ENCODE assay signal across 31 cellular contexts in the genomic region with DNA sequence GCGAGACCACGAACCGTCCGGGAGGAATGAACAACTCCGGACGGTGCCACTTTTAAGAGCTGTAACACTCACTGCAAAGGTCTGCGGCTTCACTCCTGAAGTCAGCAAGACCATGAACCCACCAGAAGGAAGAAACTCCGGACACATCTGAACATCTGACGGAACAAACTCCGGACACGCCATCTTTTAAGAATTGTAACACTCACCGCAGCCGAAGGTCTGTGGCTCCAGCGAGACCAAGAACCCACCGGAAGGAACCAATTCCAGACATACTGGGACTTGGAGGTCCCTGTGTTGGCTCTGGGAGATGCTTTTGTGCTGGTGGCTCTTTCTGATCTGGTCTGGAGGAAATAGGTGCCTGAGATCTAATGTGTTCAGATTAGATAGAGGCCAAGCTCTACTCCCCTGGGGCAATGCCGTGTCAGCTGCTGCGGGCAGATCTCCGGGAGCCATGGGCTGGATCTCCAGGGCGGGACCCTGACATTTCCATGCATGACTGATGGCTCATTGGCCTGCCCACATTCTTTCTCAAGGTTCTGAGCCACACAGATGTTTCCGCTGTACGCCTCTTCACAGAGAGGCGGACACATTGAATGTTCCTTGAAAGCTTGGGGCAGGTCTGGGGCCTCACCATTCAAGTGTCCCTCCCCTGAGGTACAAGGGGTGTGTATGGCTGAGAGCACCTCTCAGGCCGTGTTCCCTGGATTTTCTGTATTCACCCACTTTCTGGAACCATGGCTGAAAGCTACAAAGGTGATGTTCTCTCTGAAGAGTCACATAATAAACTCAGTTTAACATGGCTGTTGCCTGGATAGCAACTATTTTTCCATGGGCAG. TPM values are rescaled to one million over a fixed set of nuclear protein-coding genes. Genes with fewer than 3 reads are reported as not detected.
DNase-seq lines count a peak whose midpoint lies in the region; ATAC-seq, FAIRE-seq and TF ChIP-seq lines count a peak whose summit lies in the region.
"Had no signal": no experiment of that assay in that cellular context is flagged by ENCODE, and none has a peak within 500 bp of the region (broad histone marks: within the 10 kb centered on the region; RNA-seq: fewer than 3 reads in every experiment).

No MANE protein-coding gene starts in this region.

- H3K4ac ChIP-seq in H1 (replicated peaks; ENCODE audit: insufficient read length, low read depth, low read length) (no peak overlapping the region), neuronal stem cell (ENCODE audit: low read length) (no peak overlapping the region)

- CTCF ChIA-PET in H1 (lab: Charles Lee; ENCODE audit: partially characterized antibody), result interaction anchor here (0.8 to 3.0 kb wide), 4 partner anchors 10 to 697 kb away, joined by 3 to 22 read pairs (median 10); no protein-coding TSS in a partner anchor

- peaks cover 0 to 5% (median 0%) of the 10 kb centered on the region in 11 experiments; a peak in 1 of 22 replicates for H4K20me1 ChIP-seq in BLaER1 treated with 17β-estradiol and CSF1 and Interleukin-3, amounts not matched to agents 10 nM and 100 nM
- no peaks in the 10 kb centered on the region for H4K20me1 ChIP-seq in H1 (replicated peaks in 1 of 2; ENCODE audit: control insufficient read depth in 1 of 2, insufficient read depth in 2 of 2, low read length in 2 of 2)

- H2AK5ac ChIP-seq in H1 (ENCODE audit: low read depth, low read length) (no peak overlapping the region), neuronal stem cell (ENCODE audit: low read depth, low read length) (no peak overlapping the region)

- no peak overlapping the region for H4K5ac ChIP-seq in H1 (ENCODE audit: insufficient read length, low read depth, low read length)

- TF ChIP-seq CTCF in H1 (IDR thresholded peaks at IDR 0.05; ENCODE audit: control extremely low read depth in 1 of 3, insufficient read depth in 1 of 3, low read depth in 1 of 3, low read length in 3 of 3), result no peak
- TF ChIP-seq CTCF in foreskin keratinocyte (conservative IDR thresholded peaks at IDR 0.05), result no peak

- H3K79me2 ChIP-seq in H1 (ENCODE audit: control insufficient read depth in 1 of 2, insufficient read depth in 2 of 2, low read length in 2 of 2), result no peaks in the 10 kb centered on the region
- H3K79me2 ChIP-seq: hepatocyte had no signal

- H2BK15ac ChIP-seq in H1 (ENCODE audit: low read length) (no peak overlapping the region), neuronal stem cell (ENCODE audit: low read length) (no peak overlapping the region)

- H2BK120ac ChIP-seq in H1 (replicated peaks; ENCODE audit: low read depth, low read length) (no peak overlapping the region), neuronal stem cell (ENCODE audit: low read depth, low read length) (no peak overlapping the region)

- no peaks in the 10 kb centered on the region for H3K23me2 ChIP-seq in H1 (ENCODE audit: low read depth, low read length)

- H4K8ac ChIP-seq in H1 (ENCODE audit: extremely low read depth, insufficient read depth, low read length), result no peak overlapping the region
- no peak overlapping the region for H4K8ac ChIP-seq in neuronal stem cell (ENCODE audit: low read depth, low read length)

- 91% methylated on average over 22 of the region's 23 CpGs; no CpG with 5 or more reads in 1 of the 2 experiments for WGBS in H1 (ENCODE audit: extremely low coverage in 1 of 2, insufficient coverage in 1 of 2, insufficient read length in 1 of 2, insufficient replicate concordance in 2 of 2, low coverage in 1 of 2, low lambda C conversion rate in 2 of 2, missing lambda C conversion rate in 1 of 2), 2 experiments
- WGBS in neuronal stem cell (ENCODE audit: extremely low coverage in 2 of 2, insufficient read length in 2 of 2, insufficient replicate concordance in 1 of 2), 2 donors, result no CpG with 5 or more reads among the region's 23 CpGs

- H3K4me1 ChIP-seq in BLaER1 treated with 17β-estradiol and CSF1 and Interleukin-3, amounts not matched to agents 10 nM and 100 nM, result peaks cover 16 to 56% (median 39%) of the 10 kb centered on the region in 10 experiments
- no peaks in the 10 kb centered on the region for H3K4me1 ChIP-seq in H1 (replicated peaks in 1 of 4; ENCODE audit: control insufficient read depth in 3 of 4, insufficient read depth in 4 of 4, low read length in 3 of 4)
- H3K4me1 ChIP-seq in neuronal stem cell (ENCODE audit: control insufficient read depth in 2 of 2, insufficient read depth in 1 of 2, low read depth in 1 of 2, low read length in 2 of 2), result peaks cover 0 to 2% of the 10 kb centered on the region in 2 donors
- H3K4me1 ChIP-seq in foreskin keratinocyte, result no peaks in the 10 kb centered on the region
- H3K4me1 ChIP-seq: Caco-2, left lung had no signal

- TF ChIP-seq POLR2A in H1 (IDR thresholded peaks at IDR 0.05; ENCODE audit: control extremely low read depth in 1 of 2, low read depth in 2 of 2, low read length in 2 of 2), result no peak

- H2BK12ac ChIP-seq in H1 (ENCODE audit: low read depth, low read length), result no peak overlapping the region
- no peak overlapping the region for H2BK12ac ChIP-seq in neuronal stem cell (ENCODE audit: low read length)

- H3K18ac ChIP-seq in H1 (ENCODE audit: extremely low read depth, low read length) (no peak overlapping the region), neuronal stem cell (ENCODE audit: low read length) (peak overlapping the region; percentile 44)

- H2AFZ ChIP-seq in H1 (ENCODE audit: low read length), result no peak overlapping the region
- H2AFZ ChIP-seq in neuronal stem cell (ENCODE audit: low read length), result no peak overlapping the region
- H2AFZ ChIP-seq: hepatocyte had no signal

- peak overlapping the region; percentile 32 to 69 (median 50); a peak in 17 of 20 replicates for H3K4me3 ChIP-seq in BLaER1 treated with 17β-estradiol and CSF1 and Interleukin-3, amounts not matched to agents 10 nM and 100 nM
- H3K4me3 ChIP-seq in H1 (ENCODE audit: extremely low read depth in 1 of 4, insufficient read depth in 2 of 4, low read depth in 3 of 4, low read length in 4 of 4), result no peak overlapping the region
- H3K4me3 ChIP-seq in neuronal stem cell (ENCODE audit: low read length in 2 of 2), result no peak overlapping the region
- H3K4me3 ChIP-seq: esophagus muscularis mucosa, hepatocyte, left lung, skin epidermis had no signal

- H3K79me1 ChIP-seq in H1 (ENCODE audit: low read depth, low read length), result no peaks in the 10 kb centered on the region
- H3K79me1 ChIP-seq in neuronal stem cell (ENCODE audit: low read depth, low read length), result no peaks in the 10 kb centered on the region

- TF ChIP-seq EP300 in H1 (IDR thresholded peaks at IDR 0.05; ENCODE audit: borderline replicate concordance in 1 of 2, low read depth in 2 of 2, low read length in 2 of 2), result no peak

- peak overlapping the region in 10 of 11 experiments; percentile 51 to 92 (median 85); a peak in 20 of 22 replicates for H3K27ac ChIP-seq in BLaER1 treated with 17β-estradiol and CSF1 and Interleukin-3, amounts not matched to agents 10 nM and 100 nM
- H3K27ac ChIP-seq in H1 (ENCODE audit: low read depth, low read length) (no peak overlapping the region), neuronal stem cell (replicated peaks; ENCODE audit: low read length) (no peak overlapping the region), foreskin keratinocyte (no peak overlapping the region)
- H3K27ac ChIP-seq: esophagus muscularis mucosa, hepatocyte, left lung, skin epidermis had no signal

- peaks cover 0 to 37% (median 11%) of the 10 kb centered on the region in 11 experiments; a peak in 11 of 22 replicates for H3K27me3 ChIP-seq in BLaER1 treated with 17β-estradiol and CSF1 and Interleukin-3, amounts not matched to agents 10 nM and 100 nM
- H3K27me3 ChIP-seq in H1 (replicated peaks in 1 of 4; ENCODE audit: control insufficient read depth in 3 of 4, extremely low read depth in 1 of 4, insufficient read depth in 3 of 4, low read length in 3 of 4) (no peaks in the 10 kb centered on the region), neuronal stem cell (ENCODE audit: control insufficient read depth in 3 of 3, insufficient read depth in 3 of 3, low read depth in 1 of 3, low read length in 3 of 3) (peaks cover 0 to 3% (median 0%) of the 10 kb centered on the region in 3 experiments), foreskin keratinocyte (peaks cover 3% of the 10 kb centered on the region)
- H3K27me3 ChIP-seq: esophagus muscularis mucosa, hepatocyte, left lung had no signal

- H3K14ac ChIP-seq in H1 (ENCODE audit: insufficient read length) (no peak overlapping the region), neuronal stem cell (ENCODE audit: low read length) (no peak overlapping the region)

- 0 out of 2 replicates have a peak overlapping the region, but pooled peaks have one; percentile 41 for H2BK5ac ChIP-seq in H1 (ENCODE audit: low read depth, low read length)
- H2BK5ac ChIP-seq in neuronal stem cell (ENCODE audit: low read length), result no peak overlapping the region

- no peak overlapping the region for H3K56ac ChIP-seq in H1 (replicated peaks; ENCODE audit: insufficient read length, low read depth, low read length)

- peak overlapping the region; percentile 15 to 82 (median 72); a peak in 21 of 22 replicates for H3K9ac ChIP-seq in BLaER1 treated with 17β-estradiol and CSF1 and Interleukin-3, amounts not matched to agents 10 nM and 100 nM
- no peak overlapping the region for H3K9ac ChIP-seq in H1 (replicated peaks in 1 of 4; ENCODE audit: extremely low read depth in 1 of 4, low read depth in 3 of 4, low read length in 3 of 4)
- no peak overlapping the region for H3K9ac ChIP-seq in neuronal stem cell (ENCODE audit: low read depth, low read length, poor library complexity)

- POLR2A ChIA-PET in H1 (lab: Charles Lee; ENCODE audit: partially characterized antibody), result no interaction called here

- H3K23ac ChIP-seq in H1 (ENCODE audit: insufficient read length) (no peak overlapping the region), neuronal stem cell (ENCODE audit: low read depth, low read length, poor library complexity) (no peak overlapping the region)

- TF ChIP-seq RAD21 in H1 (IDR thresholded peaks at IDR 0.05 in 1 of 2, conservative IDR thresholded peaks at IDR 0.05 in 1 of 2; ENCODE audit: low read depth in 2 of 2, low read length in 2 of 2), result no peak

- peaks cover 0 to 5% (median 0%) of the 10 kb centered on the region in 11 experiments; a peak in 1 of 22 replicates for H3K9me3 ChIP-seq in BLaER1 treated with 17β-estradiol and CSF1 and Interleukin-3, amounts not matched to agents 10 nM and 100 nM (replicated peaks in 1 of 11)
- H3K9me3 ChIP-seq in H1 (ENCODE audit: insufficient read depth in 2 of 2, low read depth in 1 of 2, low read length in 1 of 2) (no peaks in the 10 kb centered on the region), neuronal stem cell (replicated peaks in 1 of 2; ENCODE audit: control insufficient read depth in 2 of 2, insufficient read depth in 1 of 2, low read depth in 1 of 2, low read length in 2 of 2) (peaks cover 0 to 2% of the 10 kb centered on the region in 2 donors)
- H3K9me3 ChIP-seq: Caco-2, esophagus muscularis mucosa, left lung had no signal

- H2BK20ac ChIP-seq in H1 (ENCODE audit: low read length), result no peak overlapping the region

- H3K4me2 ChIP-seq in BLaER1 treated with 17β-estradiol and CSF1 and Interleukin-3, amounts not matched to agents 10 nM and 100 nM, result peak overlapping the region; percentile 84 to 94 (median 90)
- H3K4me2 ChIP-seq in H1 (ENCODE audit: insufficient read depth in 1 of 2, low read depth in 2 of 2, low read length in 2 of 2), result no peak overlapping the region
- H3K4me2 ChIP-seq in neuronal stem cell (ENCODE audit: insufficient read depth, low read length, poor library complexity, severe bottlenecking), result no peak overlapping the region
- H3K4me2 ChIP-seq: hepatocyte had no signal

- DNase-seq in Kasumi-1 (lab: John Stamatoyannopoulos, UW) (peak; percentile 60 to 78), H1 (ENCODE audit: low read depth in 1 of 2, low spot score in 2 of 2) (no peak), neuronal stem cell (ENCODE audit: low spot score) (no peak), foreskin keratinocyte (no peak), NCI-H1694 treated with DMSO at 0.1 percent for 48 hours (lab: John Stamatoyannopoulos, UW) (no peak), T-helper 2 cell (no peak), DMS 273 treated with DMSO at 0.1 percent for 48 hours (lab: John Stamatoyannopoulos, UW) (no peak)
- DNase-seq: activated CD4-positive, alpha-beta memory T cell treated with anti-CD3 and anti-CD28 coated beads for 36 hours; activated CD8-positive, alpha-beta memory T cell treated with anti-CD3 and anti-CD28 coated beads, Interleukin-2, amount 50 U/mL, for 48 hours; Caco-2; DND-41; endodermal cell; foreskin melanocyte; left lung; naive thymus-derived CD8-positive, alpha-beta T cell; NCI-H1105 treated with DMSO at 0.1 percent for 48 hours; NCI-H2029 treated with DMSO at 0.1 percent for 48 hours; NCI-H2227 treated with DMSO at 0.1 percent for 48 hours; NCI-H69; occipital lobe; SW 1271; T1000 had no signal

- no peak overlapping the region for H4K91ac ChIP-seq in H1 (replicated peaks; ENCODE audit: insufficient read length, low read length)
- no peak overlapping the region for H4K91ac ChIP-seq in neuronal stem cell (ENCODE audit: low read depth, low read length, poor library complexity)

- no peak for FAIRE-seq in H1 (lab: Jason Lieb, UNC)
- FAIRE-seq: astrocyte, GM18507, RCC 7860 had no signal

- no peaks in the 10 kb centered on the region for H3K36me3 ChIP-seq in BLaER1 treated with 17β-estradiol and CSF1 and Interleukin-3, amounts not matched to agents 10 nM and 100 nM
- no peaks in the 10 kb centered on the region for H3K36me3 ChIP-seq in H1 (ENCODE audit: control insufficient read depth in 2 of 4, insufficient read depth in 4 of 4, low read length in 3 of 4)
- no peaks in the 10 kb centered on the region for H3K36me3 ChIP-seq in neuronal stem cell (replicated peaks in 1 of 2; ENCODE audit: control insufficient read depth in 2 of 2, insufficient read depth in 2 of 2, low read length in 2 of 2)
- H3K36me3 ChIP-seq: left lung had no signal

- ATAC-seq in foreskin keratinocyte, result no peak
- ATAC-seq: activated CD4-positive, CD25-positive, alpha-beta regulatory T cell treated with anti-CD3 and anti-CD28 coated beads, Interleukin-2, amount 50 U/mL, for 24 hours; activated naive CD4-positive, alpha-beta T cell treated with anti-CD3 and anti-CD28 coated beads, Interleukin-2, amount 50 U/mL, for 72 hours; left lung; naive thymus-derived CD8-positive, alpha-beta T cell had no signal

RNA-seq across cellular contexts. Expression of a gene that starts 29.3 kb away (rescaled TPM):
- total RNA-seq in H1 (2021; fragmentation: NEBNext Ultra II Directional; extraction: Animal tissue kit (Norgen Biotek cat#: 25700)), result 0.99 and 1.2 TPM in 2 replicates
- polyA plus RNA-seq in H1 (2011; rRNA removed) (1.2 and 1.7 TPM in 2 replicates), foreskin keratinocyte (0.56 and 1.0 TPM in 2 replicates)
- 1.1 TPM for polyA plus RNA-seq in H1 (2011; cell fraction: cytosol; rRNA removed)
- polyA plus RNA-seq in H1 (2011; cell fraction: nucleus; rRNA removed), result 0.90 TPM
- polyA plus RNA-seq in H1 (2012, experiment 1 of 2), result 1.1 to 1.8 TPM (median 1.3 TPM) in 4 replicates
- 0.94 TPM for polyA plus RNA-seq in H1 (2012, experiment 2 of 2)
- polyA plus RNA-seq in H1 (2013, experiment 1 of 2), result 2.0 TPM
- 1.9 TPM for polyA plus RNA-seq in H1 (2013, experiment 2 of 2)
- 0.24 and 0.57 TPM in 2 replicates for polyA minus RNA-seq in H1 (2011; rRNA and poly(A)+ RNA removed)
- polyA minus RNA-seq in H1 (2011; cell fraction: cytosol; rRNA and poly(A)+ RNA removed), result not detected
- polyA minus RNA-seq in H1 (2011; cell fraction: nucleus; rRNA and poly(A)+ RNA removed), result not detected
- polyA plus RNA-seq in neuronal stem cell (2013, experiment 1 of 2), result 0.20 TPM
- 0.54 TPM for polyA plus RNA-seq in neuronal stem cell (2013, experiment 2 of 2)
- total RNA-seq in foreskin keratinocyte, result 0.32 and 0.37 TPM in 2 replicates

Comparison
In these comparisons a context has a peak if more than half of its experiments do, and no peak if none do; other contexts are left out.
1. H3K27ac ChIP-seq: peak in BLaER1 treated with 17β-estradiol and CSF1 and Interleukin-3, amounts not matched to agents 10 nM and 100 nM (10 of 11); none in H1 (single experiment), neuronal stem cell (single experiment) and foreskin keratinocyte (single experiment).
2. H3K4me2 ChIP-seq: peak in BLaER1 treated with 17β-estradiol and CSF1 and Interleukin-3, amounts not matched to agents 10 nM and 100 nM (11 of 11); none in H1 (0 of 2) and neuronal stem cell (single experiment).
3. H3K4me3 ChIP-seq: peak in BLaER1 treated with 17β-estradiol and CSF1 and Interleukin-3, amounts not matched to agents 10 nM and 100 nM (10 of 10); none in H1 (0 of 4) and neuronal stem cell (0 of 2).
4. H3K9ac ChIP-seq: peak in BLaER1 treated with 17β-estradiol and CSF1 and Interleukin-3, amounts not matched to agents 10 nM and 100 nM (11 of 11); none in H1 (0 of 4) and neuronal stem cell (single experiment).
5. DNase-seq: peak in Kasumi-1 (2 of 2); none in H1 (0 of 2), neuronal stem cell (single experiment), foreskin keratinocyte (0 of 2), NCI-H1694 treated with DMSO at 0.1 percent for 48 hours (single experiment), T-helper 2 cell (0 of 5) and DMS 273 treated with DMSO at 0.1 percent for 48 hours (single experiment).